Comparison of ENCODE assay signal across 1 cellular context in genomic region chr19:44722131-44723121, GRCh38.
A peak's percentile ranks its signal among the peaks of the same experiment; 100 is the strongest.
TF ChIP-seq lines count a peak whose summit lies in the region.

No MANE protein-coding gene starts in this region.

TF ChIP-seq in K562, 482 proteins besides CTCF, POLR2A, EP300 and RAD21:
- TF ChIP-seq ZNF436 (CRISPR knock-in tag; IDR thresholded peaks at IDR 0.05): peak; percentile 59; the same call in 1 of the 2 replicates
- TF ChIP-seq NRF1 (conservative IDR thresholded peaks at IDR 0.05 in 1 of 2, IDR thresholded peaks at IDR 0.05 in 1 of 2): peak; percentile 66 to 72
- TF ChIP-seq ADNP (tag; IDR thresholded peaks at IDR 0.05): 0 out of 2 replicates have a peak, but pooled peaks have one; percentile 28
- TF ChIP-seq ZNF23 (CRISPR knock-in tag; IDR thresholded peaks at IDR 0.05): no peak
- peak; percentile 96 for TF ChIP-seq SPI1 (IDR thresholded peaks at IDR 0.05; ENCODE audit: borderline replicate concordance, low read depth, low read length)
- TF ChIP-seq ZFP36 (IDR thresholded peaks at IDR 0.05; ENCODE audit: low read depth, low read length, partially characterized antibody): peak; percentile 97
- peak; percentile 75 for TF ChIP-seq BCOR (IDR thresholded peaks at IDR 0.05)
- 0 out of 2 replicates have a peak, but pooled peaks have one; percentile 23 for TF ChIP-seq ZNF395 (CRISPR knock-in tag; IDR thresholded peaks at IDR 0.05)
- TF ChIP-seq L3MBTL2 (IDR thresholded peaks at IDR 0.05): peak; percentile 49; the same call in 1 of the 2 replicates
- no peak for TF ChIP-seq TEAD1 (CRISPR knock-in tag; IDR thresholded peaks at IDR 0.05)
- TF ChIP-seq ZNF740 (CRISPR knock-in tag; IDR thresholded peaks at IDR 0.05): peak; percentile 49; the same call in 1 of the 2 replicates
- no peak for TF ChIP-seq ZNF740 (tag; IDR thresholded peaks at IDR 0.05)
- TF ChIP-seq SP1 (CRISPR knock-in tag; IDR thresholded peaks at IDR 0.05): no peak
- peak; percentile 22; the same call in 1 of the 2 replicates for TF ChIP-seq TFAP4 (CRISPR knock-in tag; IDR thresholded peaks at IDR 0.05; ENCODE audit: borderline replicate concordance)
